ENCODE assay signal across 1 cellular context in genomic region chr5:177557041-177557647, GRCh38.
A peak's percentile ranks its signal among the peaks of the same experiment; 100 is the strongest.
TF ChIP-seq lines count a peak whose summit lies in the region.

No MANE protein-coding gene starts in this region.

TF ChIP-seq in K562, 482 proteins besides CTCF, POLR2A, EP300 and RAD21 (continues in another document):
- TF ChIP-seq SPI1 (IDR thresholded peaks at IDR 0.05; ENCODE audit: borderline replicate concordance, low read depth, low read length) (peak; percentile 88), HMG20B (CRISPR knock-in tag; IDR thresholded peaks at IDR 0.05) (no peak), RAD51 (IDR thresholded peaks at IDR 0.05; ENCODE audit: borderline replicate concordance, low read depth) (peak; percentile 99), KLF16 (IDR thresholded peaks at IDR 0.05) (no peak), NR2C1 (IDR thresholded peaks at IDR 0.05) (peak; percentile 45; the same call in 1 of the 2 replicates), NR2C1 (tag; IDR thresholded peaks at IDR 0.05) (no peak), TFAP4 (CRISPR knock-in tag; IDR thresholded peaks at IDR 0.05; ENCODE audit: borderline replicate concordance) (0 out of 2 replicates have a peak, but pooled peaks have one; percentile 36), GTF2A2 (tag; IDR thresholded peaks at IDR 0.05) (no peak), ZBTB17 (CRISPR knock-in tag; IDR thresholded peaks at IDR 0.05) (no peak), CREB1 (IDR thresholded peaks at IDR 0.05) (no peak), CREB1 (CRISPR knock-in tag; IDR thresholded peaks at IDR 0.05) (peak; percentile 52; the same call in 1 of the 2 replicates), HDAC2 (IDR thresholded peaks at IDR 0.05) (peak; percentile 47; the same call in 1 of the 2 replicates), ZNF551 (CRISPR knock-in tag; IDR thresholded peaks at IDR 0.05) (no peak), ZNF24 (IDR thresholded peaks at IDR 0.05) (no peak), BRCA1 (IDR thresholded peaks at IDR 0.05) (no peak), BRCA1 (CRISPR knock-in tag; IDR thresholded peaks at IDR 0.05) (no peak), YY1 (IDR thresholded peaks at IDR 0.05; ENCODE audit: borderline replicate concordance in 1 of 3, control insufficient read depth in 1 of 3, extremely low read depth in 1 of 3, insufficient read depth in 3 of 3, insufficient read length in 1 of 3, insufficient replicate concordance in 2 of 3, low read depth in 1 of 3, low read length in 2 of 3) (no peak), SMARCA4 (IDR thresholded peaks at IDR 0.05) (peak; percentile 63), NR4A1 (CRISPR knock-in tag; IDR thresholded peaks at IDR 0.05) (no peak), NR4A1 (tag; IDR thresholded peaks at IDR 0.05) (peak; percentile 62; the same call in 1 of the 2 replicates), MYC (IDR thresholded peaks at IDR 0.05; ENCODE audit: low read depth, low read length) (peak; percentile 50), MYC (CRISPR knock-in tag; IDR thresholded peaks at IDR 0.05; ENCODE audit: borderline replicate concordance, low read depth) (0 out of 2 replicates have a peak, but pooled peaks have one; percentile 23), SIN3A (IDR thresholded peaks at IDR 0.05; ENCODE audit: borderline replicate concordance in 2 of 2, control insufficient read depth in 1 of 2, low read depth in 2 of 2, low read length in 2 of 2) (0 out of 4 replicates have a peak, but pooled peaks of 1 of the 2 experiments have one; percentile 53), CTBP1 (IDR thresholded peaks at IDR 0.05; ENCODE audit: borderline replicate concordance) (peak; percentile 42; the same call in 1 of the 2 replicates), ZBTB11 (CRISPR knock-in tag; IDR thresholded peaks at IDR 0.05) (0 out of 6 replicates have a peak, but pooled peaks of 1 of the 3 experiments have one; percentile 28), ZNF583 (CRISPR knock-in tag; IDR thresholded peaks at IDR 0.05) (peak; percentile 47; the same call in 1 of the 2 replicates), L3MBTL2 (IDR thresholded peaks at IDR 0.05) (peak; percentile 91), THRA (IDR thresholded peaks at IDR 0.05) (no peak), ZNF212 (CRISPR knock-in tag; IDR thresholded peaks at IDR 0.05) (no peak), SMAD2 (IDR thresholded peaks at IDR 0.05; ENCODE audit: low read depth, low read length) (no peak), FOXK2 (conservative IDR thresholded peaks at IDR 0.05 in 1 of 2, IDR thresholded peaks at IDR 0.05 in 1 of 2; ENCODE audit: low read depth in 2 of 2) (peak in 1 of 2 experiments; percentile 78; a peak in 2 of 4 replicates), CAMTA2 (CRISPR knock-in tag; conservative IDR thresholded peaks at IDR 0.05) (no peak), TRIM25 (IDR thresholded peaks at IDR 0.05; ENCODE audit: borderline replicate concordance) (no peak), CHD1 (IDR thresholded peaks at IDR 0.05; ENCODE audit: low read length) (no peak)
- TF ChIP-seq, protein P1, sequence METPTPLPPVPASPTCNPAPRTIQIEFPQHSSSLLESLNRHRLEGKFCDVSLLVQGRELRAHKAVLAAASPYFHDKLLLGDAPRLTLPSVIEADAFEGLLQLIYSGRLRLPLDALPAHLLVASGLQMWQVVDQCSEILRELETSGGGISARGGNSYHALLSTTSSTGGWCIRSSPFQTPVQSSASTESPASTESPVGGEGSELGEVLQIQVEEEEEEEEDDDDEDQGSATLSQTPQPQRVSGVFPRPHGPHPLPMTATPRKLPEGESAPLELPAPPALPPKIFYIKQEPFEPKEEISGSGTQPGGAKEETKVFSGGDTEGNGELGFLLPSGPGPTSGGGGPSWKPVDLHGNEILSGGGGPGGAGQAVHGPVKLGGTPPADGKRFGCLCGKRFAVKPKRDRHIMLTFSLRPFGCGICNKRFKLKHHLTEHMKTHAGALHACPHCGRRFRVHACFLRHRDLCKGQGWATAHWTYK (CRISPR knock-in tag; IDR thresholded peaks at IDR 0.05) = peak; percentile 25; the same call in 1 of the 2 replicates
- TF ChIP-seq, protein P2, sequence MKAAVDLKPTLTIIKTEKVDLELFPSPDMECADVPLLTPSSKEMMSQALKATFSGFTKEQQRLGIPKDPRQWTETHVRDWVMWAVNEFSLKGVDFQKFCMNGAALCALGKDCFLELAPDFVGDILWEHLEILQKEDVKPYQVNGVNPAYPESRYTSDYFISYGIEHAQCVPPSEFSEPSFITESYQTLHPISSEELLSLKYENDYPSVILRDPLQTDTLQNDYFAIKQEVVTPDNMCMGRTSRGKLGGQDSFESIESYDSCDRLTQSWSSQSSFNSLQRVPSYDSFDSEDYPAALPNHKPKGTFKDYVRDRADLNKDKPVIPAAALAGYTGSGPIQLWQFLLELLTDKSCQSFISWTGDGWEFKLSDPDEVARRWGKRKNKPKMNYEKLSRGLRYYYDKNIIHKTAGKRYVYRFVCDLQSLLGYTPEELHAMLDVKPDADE (conservative IDR thresholded peaks at IDR 0.05; ENCODE audit: control insufficient read depth, low read depth, low read length) = no peak
- TF ChIP-seq, protein P3, sequence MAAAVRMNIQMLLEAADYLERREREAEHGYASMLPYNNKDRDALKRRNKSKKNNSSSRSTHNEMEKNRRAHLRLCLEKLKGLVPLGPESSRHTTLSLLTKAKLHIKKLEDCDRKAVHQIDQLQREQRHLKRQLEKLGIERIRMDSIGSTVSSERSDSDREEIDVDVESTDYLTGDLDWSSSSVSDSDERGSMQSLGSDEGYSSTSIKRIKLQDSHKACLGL (CRISPR knock-in tag; IDR thresholded peaks at IDR 0.05; ENCODE audit: borderline replicate concordance, poor library complexity, severe bottlenecking) = no peak
- TF ChIP-seq, protein P4, sequence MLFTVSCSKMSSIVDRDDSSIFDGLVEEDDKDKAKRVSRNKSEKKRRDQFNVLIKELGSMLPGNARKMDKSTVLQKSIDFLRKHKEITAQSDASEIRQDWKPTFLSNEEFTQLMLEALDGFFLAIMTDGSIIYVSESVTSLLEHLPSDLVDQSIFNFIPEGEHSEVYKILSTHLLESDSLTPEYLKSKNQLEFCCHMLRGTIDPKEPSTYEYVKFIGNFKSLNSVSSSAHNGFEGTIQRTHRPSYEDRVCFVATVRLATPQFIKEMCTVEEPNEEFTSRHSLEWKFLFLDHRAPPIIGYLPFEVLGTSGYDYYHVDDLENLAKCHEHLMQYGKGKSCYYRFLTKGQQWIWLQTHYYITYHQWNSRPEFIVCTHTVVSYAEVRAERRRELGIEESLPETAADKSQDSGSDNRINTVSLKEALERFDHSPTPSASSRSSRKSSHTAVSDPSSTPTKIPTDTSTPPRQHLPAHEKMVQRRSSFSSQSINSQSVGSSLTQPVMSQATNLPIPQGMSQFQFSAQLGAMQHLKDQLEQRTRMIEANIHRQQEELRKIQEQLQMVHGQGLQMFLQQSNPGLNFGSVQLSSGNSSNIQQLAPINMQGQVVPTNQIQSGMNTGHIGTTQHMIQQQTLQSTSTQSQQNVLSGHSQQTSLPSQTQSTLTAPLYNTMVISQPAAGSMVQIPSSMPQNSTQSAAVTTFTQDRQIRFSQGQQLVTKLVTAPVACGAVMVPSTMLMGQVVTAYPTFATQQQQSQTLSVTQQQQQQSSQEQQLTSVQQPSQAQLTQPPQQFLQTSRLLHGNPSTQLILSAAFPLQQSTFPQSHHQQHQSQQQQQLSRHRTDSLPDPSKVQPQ (CRISPR knock-in tag; IDR thresholded peaks at IDR 0.05; ENCODE audit: borderline replicate concordance) = no peak
- TF ChIP-seq, protein P5, sequence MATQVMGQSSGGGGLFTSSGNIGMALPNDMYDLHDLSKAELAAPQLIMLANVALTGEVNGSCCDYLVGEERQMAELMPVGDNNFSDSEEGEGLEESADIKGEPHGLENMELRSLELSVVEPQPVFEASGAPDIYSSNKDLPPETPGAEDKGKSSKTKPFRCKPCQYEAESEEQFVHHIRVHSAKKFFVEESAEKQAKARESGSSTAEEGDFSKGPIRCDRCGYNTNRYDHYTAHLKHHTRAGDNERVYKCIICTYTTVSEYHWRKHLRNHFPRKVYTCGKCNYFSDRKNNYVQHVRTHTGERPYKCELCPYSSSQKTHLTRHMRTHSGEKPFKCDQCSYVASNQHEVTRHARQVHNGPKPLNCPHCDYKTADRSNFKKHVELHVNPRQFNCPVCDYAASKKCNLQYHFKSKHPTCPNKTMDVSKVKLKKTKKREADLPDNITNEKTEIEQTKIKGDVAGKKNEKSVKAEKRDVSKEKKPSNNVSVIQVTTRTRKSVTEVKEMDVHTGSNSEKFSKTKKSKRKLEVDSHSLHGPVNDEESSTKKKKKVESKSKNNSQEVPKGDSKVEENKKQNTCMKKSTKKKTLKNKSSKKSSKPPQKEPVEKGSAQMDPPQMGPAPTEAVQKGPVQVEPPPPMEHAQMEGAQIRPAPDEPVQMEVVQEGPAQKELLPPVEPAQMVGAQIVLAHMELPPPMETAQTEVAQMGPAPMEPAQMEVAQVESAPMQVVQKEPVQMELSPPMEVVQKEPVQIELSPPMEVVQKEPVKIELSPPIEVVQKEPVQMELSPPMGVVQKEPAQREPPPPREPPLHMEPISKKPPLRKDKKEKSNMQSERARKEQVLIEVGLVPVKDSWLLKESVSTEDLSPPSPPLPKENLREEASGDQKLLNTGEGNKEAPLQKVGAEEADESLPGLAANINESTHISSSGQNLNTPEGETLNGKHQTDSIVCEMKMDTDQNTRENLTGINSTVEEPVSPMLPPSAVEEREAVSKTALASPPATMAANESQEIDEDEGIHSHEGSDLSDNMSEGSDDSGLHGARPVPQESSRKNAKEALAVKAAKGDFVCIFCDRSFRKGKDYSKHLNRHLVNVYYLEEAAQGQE (CRISPR knock-in tag; IDR thresholded peaks at IDR 0.05; ENCODE audit: low read depth) = no peak
- TF ChIP-seq, protein P6, sequence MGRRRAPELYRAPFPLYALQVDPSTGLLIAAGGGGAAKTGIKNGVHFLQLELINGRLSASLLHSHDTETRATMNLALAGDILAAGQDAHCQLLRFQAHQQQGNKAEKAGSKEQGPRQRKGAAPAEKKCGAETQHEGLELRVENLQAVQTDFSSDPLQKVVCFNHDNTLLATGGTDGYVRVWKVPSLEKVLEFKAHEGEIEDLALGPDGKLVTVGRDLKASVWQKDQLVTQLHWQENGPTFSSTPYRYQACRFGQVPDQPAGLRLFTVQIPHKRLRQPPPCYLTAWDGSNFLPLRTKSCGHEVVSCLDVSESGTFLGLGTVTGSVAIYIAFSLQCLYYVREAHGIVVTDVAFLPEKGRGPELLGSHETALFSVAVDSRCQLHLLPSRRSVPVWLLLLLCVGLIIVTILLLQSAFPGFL (CRISPR knock-in tag; IDR thresholded peaks at IDR 0.05) = no peak
- TF ChIP-seq, protein P7, sequence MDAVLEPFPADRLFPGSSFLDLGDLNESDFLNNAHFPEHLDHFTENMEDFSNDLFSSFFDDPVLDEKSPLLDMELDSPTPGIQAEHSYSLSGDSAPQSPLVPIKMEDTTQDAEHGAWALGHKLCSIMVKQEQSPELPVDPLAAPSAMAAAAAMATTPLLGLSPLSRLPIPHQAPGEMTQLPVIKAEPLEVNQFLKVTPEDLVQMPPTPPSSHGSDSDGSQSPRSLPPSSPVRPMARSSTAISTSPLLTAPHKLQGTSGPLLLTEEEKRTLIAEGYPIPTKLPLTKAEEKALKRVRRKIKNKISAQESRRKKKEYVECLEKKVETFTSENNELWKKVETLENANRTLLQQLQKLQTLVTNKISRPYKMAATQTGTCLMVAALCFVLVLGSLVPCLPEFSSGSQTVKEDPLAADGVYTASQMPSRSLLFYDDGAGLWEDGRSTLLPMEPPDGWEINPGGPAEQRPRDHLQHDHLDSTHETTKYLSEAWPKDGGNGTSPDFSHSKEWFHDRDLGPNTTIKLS (IDR thresholded peaks at IDR 0.05; ENCODE audit: borderline replicate concordance, low read depth) = 0 out of 2 replicates have a peak, but pooled peaks have one; percentile 19
